ENCODE assay signal across 8 cellular contexts in the genomic region with DNA sequence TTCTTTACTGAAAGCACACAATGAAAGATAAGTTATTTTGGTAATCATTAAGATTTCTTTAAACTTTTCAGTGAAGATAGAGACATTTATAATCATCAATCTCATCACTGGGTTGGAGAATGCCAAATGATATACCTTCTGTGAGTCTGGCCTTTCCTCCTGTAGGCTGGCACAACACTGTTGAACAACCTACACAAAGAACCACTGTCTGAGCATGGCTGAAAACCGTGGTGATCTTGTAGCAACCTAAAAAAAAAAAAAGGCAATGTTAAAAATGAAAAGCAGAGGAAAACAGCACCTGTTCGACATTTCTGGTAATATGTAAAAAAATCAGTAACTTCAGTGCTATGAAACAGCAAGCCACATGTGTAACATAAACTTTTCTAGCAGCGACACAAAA. TPM values are rescaled to one million over a fixed set of nuclear protein-coding genes. Genes with fewer than 3 reads are reported as not detected.
DNase-seq lines count a peak whose midpoint lies in the region; ATAC-seq and TF ChIP-seq lines count a peak whose summit lies in the region.

No MANE protein-coding gene starts in this region.

- peaks cover 12% of the 10 kb centered on the region for H3K4me1 Mint-ChIP-seq in T-helper 2 cell treated with Interferon-gamma antibody and Interleukin-4, amounts not matched to agents 5 μg/mL and 100 μg/mL, for 36 hours (ENCODE audit: low read depth)

- no peaks in the 10 kb centered on the region for H3K27me3 Mint-ChIP-seq in T-helper 2 cell treated with Interferon-gamma antibody and Interleukin-4, amounts not matched to agents 5 μg/mL and 100 μg/mL, for 36 hours (ENCODE audit: low read depth)

- H3K9me3 ChIP-seq in SK-N-MC (ENCODE audit: low read depth, low read length) (no peaks in the 10 kb centered on the region), fibroblast of lung (ENCODE audit: control insufficient read depth, insufficient read depth, low read depth, low read length) (no peaks in the 10 kb centered on the region)

- no peak overlapping the region for H3K27ac ChIP-seq in SK-N-MC
- H3K27ac ChIP-seq in fibroblast of lung (ENCODE audit: insufficient read depth, low read length) = no peak overlapping the region

- no peaks in the 10 kb centered on the region for H4K20me1 ChIP-seq in fibroblast of lung (ENCODE audit: control insufficient read depth, extremely low read depth, insufficient read depth, low read length)

- H3K4me3 ChIP-seq in SK-N-MC = peak overlapping the region; percentile 90
- peak overlapping the region; percentile 64 to 85 (median 74) for H3K4me3 ChIP-seq in fibroblast of lung (replicated peaks in 1 of 4; ENCODE audit: control extremely low read depth in 1 of 4, insufficient read depth in 1 of 4, low read depth in 3 of 4, low read length in 4 of 4)
- peak overlapping the region; percentile 89 for H3K4me3 ChIP-seq in skeletal muscle cell (ENCODE audit: low read depth, low read length)

- H3K27me3 ChIP-seq in fibroblast of lung (ENCODE audit: control insufficient read depth, insufficient read depth, low read length) = no peaks in the 10 kb centered on the region

- no peak for TF ChIP-seq CTCF in fibroblast of lung (conservative IDR thresholded peaks at IDR 0.05 in 1 of 2, IDR thresholded peaks at IDR 0.05 in 1 of 2; ENCODE audit: low read depth in 1 of 2, low read length in 2 of 2)

- no peak for DNase-seq in T-helper 2 cell treated with Interferon-gamma antibody and Interleukin-4, amounts not matched to agents 5 μg/mL and 100 μg/mL, for 36 hours (ENCODE audit: low spot score)
- DNase-seq in T-helper 2 cell (no peak), SK-N-MC (ENCODE audit: low read depth, low spot score) (no peak), fibroblast of lung (ENCODE audit: low read depth in 2 of 2) (no peak), skeletal muscle cell (ENCODE audit: low read depth) (no peak), H4 (ENCODE audit: low spot score) (no peak), NCI-H1417 (lab: John Stamatoyannopoulos, UW) (no peak)

- H3K27ac Mint-ChIP-seq in T-helper 2 cell treated with Interferon-gamma antibody and Interleukin-4, amounts not matched to agents 5 μg/mL and 100 μg/mL, for 36 hours = peak overlapping the region; percentile 49

- ATAC-seq in GM19351 (IDR thresholded peaks at IDR 0.05; ENCODE audit: unreplicated experiment) = no peak

- H3K4me3 Mint-ChIP-seq in T-helper 2 cell treated with Interferon-gamma antibody and Interleukin-4, amounts not matched to agents 5 μg/mL and 100 μg/mL, for 36 hours = peak overlapping the region; percentile 97

- H3K9ac ChIP-seq in SK-N-MC (ENCODE audit: insufficient read length) (peak overlapping the region; percentile 30), fibroblast of lung (ENCODE audit: insufficient read depth, low read length) (no peak overlapping the region)

- peaks cover 3% of the 10 kb centered on the region for H3K4me1 ChIP-seq in fibroblast of lung (ENCODE audit: control insufficient read depth, extremely low read depth, insufficient read depth, low read length)

- no peaks in the 10 kb centered on the region for H3K9me3 Mint-ChIP-seq in T-helper 2 cell treated with Interferon-gamma antibody and Interleukin-4, amounts not matched to agents 5 μg/mL and 100 μg/mL, for 36 hours

- H3K36me3 ChIP-seq in SK-N-MC (ENCODE audit: insufficient read depth, low read length) = peaks cover 8% of the 10 kb centered on the region
- peaks cover 5% of the 10 kb centered on the region for H3K36me3 ChIP-seq in fibroblast of lung (ENCODE audit: control insufficient read depth, insufficient read depth, low read length)

- peaks cover 35% of the 10 kb centered on the region for H3K36me3 Mint-ChIP-seq in T-helper 2 cell treated with Interferon-gamma antibody and Interleukin-4, amounts not matched to agents 5 μg/mL and 100 μg/mL, for 36 hours (ENCODE audit: low read depth)

- no peak overlapping the region for H2AFZ ChIP-seq in fibroblast of lung (ENCODE audit: low read length)

- peak overlapping the region; percentile 42 for H3K4me2 ChIP-seq in fibroblast of lung (ENCODE audit: extremely low read depth, insufficient read depth, low read length)

- H3K79me2 ChIP-seq in fibroblast of lung (ENCODE audit: control insufficient read depth, insufficient read depth, low read length) = peaks cover 31% of the 10 kb centered on the region

RNA-seq across cellular contexts. Expression of a gene that starts 1.8 kb away (rescaled TPM):
- 400 and 482 TPM in 2 replicates for total RNA-seq in fibroblast of lung
- 402 and 481 TPM in 2 replicates for polyA plus RNA-seq in fibroblast of lung
- polyA plus RNA-seq in fibroblast of lung (2012) = 535 and 690 TPM in 2 replicates
- 7.7 and 21.1 TPM in 2 replicates for polyA minus RNA-seq in fibroblast of lung (ENCODE audit: low replicate concordance)
- 73.3 and 148 TPM in 2 replicates for total RNA-seq in H4 (2014; rRNA removed; shearing (Covaris generic))

RNA-seq across cellular contexts. Expression of a gene that starts 33.8 kb away (rescaled TPM):
- 22.6 and 29.2 TPM in 2 replicates for total RNA-seq in fibroblast of lung
- polyA plus RNA-seq in fibroblast of lung = 39.2 and 42.8 TPM in 2 replicates
- 32.9 and 33.7 TPM in 2 replicates for polyA plus RNA-seq in fibroblast of lung (2012)
- 2.3 TPM in 1 of 2 replicates, not detected in the other for polyA minus RNA-seq in fibroblast of lung (ENCODE audit: low replicate concordance)
- total RNA-seq in H4 (2014; rRNA removed; shearing (Covaris generic)) = 25.0 and 34.3 TPM in 2 replicates

RNA-seq across cellular contexts. Expression of a gene that starts 33.9 kb away (rescaled TPM):
- 111 and 184 TPM in 2 replicates for total RNA-seq in fibroblast of lung
- polyA plus RNA-seq in fibroblast of lung = 107 and 112 TPM in 2 replicates
- polyA plus RNA-seq in fibroblast of lung (2012) = 52.4 and 57.7 TPM in 2 replicates
- polyA minus RNA-seq in fibroblast of lung (ENCODE audit: low replicate concordance) = 12.1 and 16.7 TPM in 2 replicates
- total RNA-seq in H4 (2014; rRNA removed; shearing (Covaris generic)) = 21.4 and 35.4 TPM in 2 replicates
